22 cellular contexts compared by ENCODE assay signal in the genomic region with DNA sequence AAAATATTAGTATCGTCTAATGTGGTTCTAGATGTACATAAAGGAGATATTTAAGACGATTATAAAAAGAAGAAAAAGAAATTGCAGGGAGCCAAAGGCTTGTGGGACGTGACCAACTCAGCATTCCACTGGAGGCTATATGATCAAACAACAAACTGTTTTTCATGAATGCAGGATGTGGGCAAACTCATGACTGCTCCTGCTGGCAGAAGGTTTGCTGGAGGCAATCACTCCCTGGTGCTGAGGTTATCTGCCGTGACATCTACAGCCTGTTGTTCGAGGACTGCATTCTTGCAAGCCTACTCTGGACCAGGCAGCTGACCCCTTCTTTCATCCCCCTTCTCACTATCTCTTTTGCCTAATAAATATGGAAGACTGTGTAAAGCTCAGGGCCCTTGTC.
"Had no signal": no experiment of that assay in that cellular context is flagged by ENCODE, and none has a peak within 500 bp of the region (broad histone marks: within the 10 kb centered on the region; RNA-seq: fewer than 3 reads in every experiment).

No MANE protein-coding gene starts in this region.

- H3K4me3 ChIP-seq: body of pancreas, gastrocnemius medialis, heart right ventricle, transverse colon had no signal

- H3K27ac Mint-ChIP-seq: activated CD4-positive, alpha-beta memory T cell treated with anti-CD3 and anti-CD28 coated beads, Interleukin-2, amount 10 ng/mL, durations not matched to agents 7 days and 5 days; activated T-cell treated with anti-CD3 and anti-CD28 coated beads, Interleukin-2, amount 50 U/mL, for 24 hours; memory B cell; naive thymus-derived CD8-positive, alpha-beta T cell; T-helper 1 cell treated with Interleukin-12 subunit alpha and Interleukin-12 subunit beta and Interleukin-4 antibody, amounts not matched to agents 30 μg/mL and 1 μg/mL, for 36 hours had no signal

- H3K9me3 ChIP-seq: body of pancreas, gastrocnemius medialis, heart right ventricle, neutrophil, transverse colon had no signal

- H3K4me1 ChIP-seq: body of pancreas, gastrocnemius medialis, heart right ventricle, transverse colon had no signal

- H3K27ac ChIP-seq: body of pancreas, gastrocnemius medialis, heart right ventricle, neutrophil, transverse colon had no signal

- DNase-seq: activated CD4-positive, alpha-beta memory T cell treated with anti-CD3 and anti-CD28 coated beads, Interleukin-2, amount 10 ng/mL, durations not matched to agents 7 days and 5 days; activated CD4-positive, alpha-beta T cell treated with anti-CD3 and anti-CD28 coated beads for 4 hours; activated naive CD4-positive, alpha-beta T cell treated with anti-CD3 and anti-CD28 coated beads, Interleukin-2, amount 50 U/mL, for 16 hours; activated T-cell treated with anti-CD3 and anti-CD28 coated beads, Interleukin-2, amount 50 U/mL, for 24 hours; body of pancreas; central memory CD4-positive, alpha-beta T cell; cortex of kidney; effector CD8-positive, alpha-beta T cell; gastrocnemius medialis; heart right ventricle; naive thymus-derived CD8-positive, alpha-beta T cell; posterior cingulate gyrus; retina; stimulated activated CD4-positive, alpha-beta T cell treated with anti-CD3 and anti-CD28 coated beads, Interleukin-15, amount 100 ng/mL, for 24 hours; stimulated activated CD4-positive, alpha-beta T cell treated with anti-CD3 and anti-CD28 coated beads, Interleukin-4, amount 100 ng/mL, for 1 hour; stimulated activated naive CD4-positive, alpha-beta T cell; substantia nigra; transverse colon had no signal

- H3K36me3 Mint-ChIP-seq: memory B cell had no signal

- H3K27me3 Mint-ChIP-seq: activated CD4-positive, alpha-beta memory T cell treated with anti-CD3 and anti-CD28 coated beads, Interleukin-2, amount 10 ng/mL, durations not matched to agents 7 days and 5 days; memory B cell had no signal

- H3K4me1 Mint-ChIP-seq: activated CD4-positive, alpha-beta memory T cell treated with anti-CD3 and anti-CD28 coated beads, Interleukin-2, amount 10 ng/mL, durations not matched to agents 7 days and 5 days; memory B cell; naive thymus-derived CD8-positive, alpha-beta T cell had no signal

- H3K9me3 Mint-ChIP-seq: activated T-cell treated with anti-CD3 and anti-CD28 coated beads, Interleukin-2, amount 50 U/mL, for 24 hours; T-helper 1 cell treated with Interleukin-12 subunit alpha and Interleukin-12 subunit beta and Interleukin-4 antibody, amounts not matched to agents 30 μg/mL and 1 μg/mL, for 36 hours had no signal

- ATAC-seq: body of pancreas; gastrocnemius medialis; heart right ventricle; left lobe of liver; naive thymus-derived CD8-positive, alpha-beta T cell had no signal

- H3K36me3 ChIP-seq: gastrocnemius medialis, heart right ventricle, neutrophil, transverse colon had no signal

- H3K4me3 Mint-ChIP-seq: activated CD4-positive, alpha-beta memory T cell treated with anti-CD3 and anti-CD28 coated beads, Interleukin-2, amount 10 ng/mL, durations not matched to agents 7 days and 5 days; activated T-cell treated with anti-CD3 and anti-CD28 coated beads, Interleukin-2, amount 50 U/mL, for 24 hours; memory B cell; naive thymus-derived CD8-positive, alpha-beta T cell; T-helper 1 cell treated with Interleukin-12 subunit alpha and Interleukin-12 subunit beta and Interleukin-4 antibody, amounts not matched to agents 30 μg/mL and 1 μg/mL, for 36 hours had no signal

- H3K27me3 ChIP-seq: body of pancreas, gastrocnemius medialis, neutrophil, transverse colon had no signal
